ENCODE assay signal across 8 cellular contexts in the genomic region with DNA sequence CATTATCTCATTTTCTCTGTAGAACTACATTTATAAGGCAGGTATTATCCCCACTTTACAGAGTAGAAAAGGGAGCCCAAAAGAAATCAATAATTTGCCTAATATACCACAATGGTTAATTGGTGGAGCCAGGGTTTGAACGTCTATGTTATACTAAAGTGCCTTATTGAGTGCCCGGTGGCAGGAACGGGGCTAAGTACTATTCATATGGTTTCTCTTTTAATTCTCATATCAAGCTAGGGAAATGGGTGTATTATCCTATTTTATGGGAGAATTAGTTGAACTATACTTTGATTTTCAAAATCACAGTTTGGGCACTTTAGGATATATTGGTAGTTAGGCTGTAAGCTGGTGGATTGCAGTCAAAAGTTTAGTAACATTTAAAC. TPM values are rescaled to one million over a fixed set of nuclear protein-coding genes. Genes with fewer than 3 reads are reported as not detected.
A peak's percentile ranks its signal among the peaks of the same experiment; 100 is the strongest.
DNase-seq lines count a peak whose midpoint lies in the region; ATAC-seq and TF ChIP-seq lines count a peak whose summit lies in the region.

No MANE protein-coding gene starts in this region.

- ATAC-seq in HG03108 (IDR thresholded peaks at IDR 0.05; ENCODE audit: unreplicated experiment) = no peak
- ATAC-seq in GM18498 (IDR thresholded peaks at IDR 0.05; ENCODE audit: unreplicated experiment) = no peak

- no peaks in the 10 kb centered on the region for H3K9me2 ChIP-seq in GM23248 (ENCODE audit: insufficient read depth)

- peaks cover 21% of the 10 kb centered on the region for H3K79me2 ChIP-seq in GM23248 (ENCODE audit: insufficient read depth)

- peak overlapping the region; percentile 81 for H3K9ac ChIP-seq in GM23248

- no peaks in the 10 kb centered on the region for H3K9me3 ChIP-seq in GM23248 (ENCODE audit: low read depth)
- H3K9me3 ChIP-seq in SJSA1 (replicated peaks) = no peaks in the 10 kb centered on the region

- H3K27me3 ChIP-seq in GM23248 (replicated peaks; ENCODE audit: insufficient read depth) (no peaks in the 10 kb centered on the region), SJSA1 (replicated peaks) (no peaks in the 10 kb centered on the region)

- peaks cover 3% of the 10 kb centered on the region; the same call in 1 of the 2 replicates for H3K36me3 ChIP-seq in GM23248 (ENCODE audit: low read depth)
- peaks cover 32% of the 10 kb centered on the region for H3K36me3 ChIP-seq in SJSA1

- TF ChIP-seq CTCF in fibroblast of mammary gland (conservative IDR thresholded peaks at IDR 0.05; ENCODE audit: control insufficient read depth, insufficient read depth, low read depth, low read length) = no peak

- WGBS in GM23248 (ENCODE audit: low coverage in 1 of 2, low lambda C conversion rate in 2 of 2, missing lambda C conversion rate in 2 of 2), 2 experiments = 17 to 20% methylated on average over 3 of the region's 3 CpGs

- DNase-seq in GM23248 = peak; percentile 21
- DNase-seq in SJSA1 (ENCODE audit: low read depth in 1 of 2, low spot score in 2 of 2) = no peak
- DNase-seq in fibroblast of mammary gland (ENCODE audit: low read depth) = no peak
- DNase-seq in skeletal muscle cell (ENCODE audit: low read depth) = no peak
- DNase-seq in DMS79 (lab: John Stamatoyannopoulos, UW) = no peak
- DNase-seq in COR-L47 (lab: John Stamatoyannopoulos, UW) = no peak

- no peaks in the 10 kb centered on the region; the same call in 1 of the 2 replicates for H3F3A ChIP-seq in GM23248 (ENCODE audit: insufficient read depth)

- H2AFZ ChIP-seq in GM23248 = peak overlapping the region; percentile 94

- H3K27ac ChIP-seq in GM23248 = no peak overlapping the region
- H3K27ac ChIP-seq in SJSA1 = peak overlapping the region; percentile 78

- H3K4me2 ChIP-seq in GM23248 (ENCODE audit: unreplicated experiment) = peak overlapping the region; percentile 86

- H3K4me1 ChIP-seq in GM23248 (ENCODE audit: insufficient read depth) (peaks cover 13% of the 10 kb centered on the region), SJSA1 (replicated peaks) (peaks cover 10% of the 10 kb centered on the region)

- no peaks in the 10 kb centered on the region for H4K20me1 ChIP-seq in GM23248 (ENCODE audit: insufficient read depth)

- H3K4me3 ChIP-seq in GM23248 = peak overlapping the region; percentile 80
- peak overlapping the region; percentile 65 for H3K4me3 ChIP-seq in SJSA1
- peak overlapping the region; percentile 94 for H3K4me3 ChIP-seq in fibroblast of mammary gland (ENCODE audit: control insufficient read depth, low read depth, low read length)
- peak overlapping the region; percentile 95 for H3K4me3 ChIP-seq in skeletal muscle cell (ENCODE audit: low read depth, low read length)

- in situ Hi-C loops in GM23248 (cut with MboI) = no loop called here

RNA-seq across cellular contexts. Expression of gene CEP97, which starts 1.5 kb away (rescaled TPM):
- 9.8 and 25.8 TPM in 2 replicates for total RNA-seq in GM23248 (2014; rRNA removed; shearing (Covaris generic))
- 3.3 and 4.3 TPM in 2 replicates for polyA plus RNA-seq in GM23248 (2016; fragmentation: Nextera tagmentation; extraction: Ambion mirVana)
- total RNA-seq in SJSA1 (2014; rRNA removed; shearing (Covaris generic)) = 16.8 and 20.8 TPM in 2 replicates

RNA-seq across cellular contexts. Expression of gene RPL24, which starts 39.4 kb away (rescaled TPM):
- 578 and 733 TPM in 2 replicates for total RNA-seq in GM23248 (2014; rRNA removed; shearing (Covaris generic))
- polyA plus RNA-seq in GM23248 (2016; fragmentation: Nextera tagmentation; extraction: Ambion mirVana) = 490 TPM in 2 replicates
- 1,079 and 1,363 TPM in 2 replicates for total RNA-seq in SJSA1 (2014; rRNA removed; shearing (Covaris generic))

RNA-seq across cellular contexts. Expression of gene ZBTB11, which starts 49.0 kb away (rescaled TPM):
- 21.4 and 21.5 TPM in 2 replicates for total RNA-seq in GM23248 (2014; rRNA removed; shearing (Covaris generic))
- 8.5 and 8.7 TPM in 2 replicates for polyA plus RNA-seq in GM23248 (2016; fragmentation: Nextera tagmentation; extraction: Ambion mirVana)
- total RNA-seq in SJSA1 (2014; rRNA removed; shearing (Covaris generic)) = 13.1 and 21.1 TPM in 2 replicates

RNA-seq across cellular contexts. Expression of gene NXPE3, which starts 53.1 kb away (rescaled TPM):
- total RNA-seq in GM23248 (2014; rRNA removed; shearing (Covaris generic)) = 5.4 and 14.0 TPM in 2 replicates
- polyA plus RNA-seq in GM23248 (2016; fragmentation: Nextera tagmentation; extraction: Ambion mirVana) = 10.8 and 12.6 TPM in 2 replicates
- total RNA-seq in SJSA1 (2014; rRNA removed; shearing (Covaris generic)) = 5.9 and 6.5 TPM in 2 replicates
